In genomic region chr11:20155683-20156279, GRCh38 we compare ENCODE assay signal across 1 cellular context.
TF ChIP-seq lines count a peak whose summit lies in the region.

No MANE protein-coding gene starts in this region.

TF ChIP-seq in H1, 55 proteins besides CTCF, POLR2A, EP300 and RAD21 (continued from another document):
- peak; percentile 45 for TF ChIP-seq EZH2 (IDR thresholded peaks at IDR 0.05; ENCODE audit: low read depth, low read length, severe bottlenecking)
- TF ChIP-seq SAP30 (IDR thresholded peaks at IDR 0.05; ENCODE audit: insufficient read depth, insufficient replicate concordance, low read length): no peak
- peak; percentile 71 for TF ChIP-seq SUZ12 (IDR thresholded peaks at IDR 0.05; ENCODE audit: low read length)
- TF ChIP-seq TCF12 (IDR thresholded peaks at IDR 0.05; ENCODE audit: low read depth, low read length): no peak
- no peak for TF ChIP-seq EGR1 (IDR thresholded peaks at IDR 0.05; ENCODE audit: borderline replicate concordance, low read depth, low read length)
- TF ChIP-seq SP1 (IDR thresholded peaks at IDR 0.05; ENCODE audit: low read depth, low read length): no peak
- TF ChIP-seq ATF2 (IDR thresholded peaks at IDR 0.05; ENCODE audit: low read length): no peak
TF ChIP-seq in H1: peak in this region for 3.
